Comparison of ENCODE assay signal across 9 cellular contexts in genomic region chr19:38223617-38224013, GRCh38. TPM values are rescaled to one million over a fixed set of nuclear protein-coding genes. Genes with fewer than 3 reads are reported as not detected.
DNase-seq lines count a peak whose midpoint lies in the region; ATAC-seq, FAIRE-seq and TF ChIP-seq lines count a peak whose summit lies in the region.
"Had no signal": no experiment of that assay in that cellular context is flagged by ENCODE, and none has a peak within 500 bp of the region (broad histone marks: within the 10 kb centered on the region; RNA-seq: fewer than 3 reads in every experiment).

No MANE protein-coding gene starts in this region.

- H3K4me1 ChIP-seq in OCI-LY7 (ENCODE audit: insufficient read depth, low read length, poor library complexity, severe bottlenecking) (peaks cover 21% of the 10 kb centered on the region), H1 (replicated peaks in 1 of 4; ENCODE audit: control insufficient read depth in 3 of 4, insufficient read depth in 4 of 4, low read length in 3 of 4) (peaks cover 6 to 17% (median 14%) of the 10 kb centered on the region in 4 experiments), thyroid gland (peaks cover 11 to 14% of the 10 kb centered on the region in 2 donors)

- H3K27ac ChIP-seq in OCI-LY7 (ENCODE audit: low read depth, low read length, poor library complexity, severe bottlenecking) (no peak overlapping the region), H1 (ENCODE audit: low read depth, low read length) (no peak overlapping the region), thyroid gland (no peak overlapping the region)

- DNase-seq in GM06990 (ENCODE audit: extremely low read depth, insufficient read length), result no peak
- no peak for DNase-seq in OCI-LY7 (ENCODE audit: low spot score)
- DNase-seq in H1 (ENCODE audit: low read depth in 1 of 2, low spot score in 2 of 2), result no peak
- no peak for DNase-seq in retinal pigment epithelial cell (ENCODE audit: low read depth)
- DNase-seq in T-helper 9 cell, result no peak
- DNase-seq in OCI-M1 (lab: John Stamatoyannopoulos, UW), result no peak
- no peak for DNase-seq in thyroid gland

- no peak overlapping the region for H3K56ac ChIP-seq in H1 (replicated peaks; ENCODE audit: insufficient read length, low read depth, low read length)

- peaks cover 10% of the 10 kb centered on the region for H3K23me2 ChIP-seq in H1 (ENCODE audit: low read depth, low read length)

- no peak overlapping the region for H3K14ac ChIP-seq in H1 (ENCODE audit: insufficient read length)

- H2BK12ac ChIP-seq in H1 (ENCODE audit: low read depth, low read length), result no peak overlapping the region

- no peak overlapping the region for H4K8ac ChIP-seq in H1 (ENCODE audit: extremely low read depth, insufficient read depth, low read length)

- WGBS in H1 (ENCODE audit: extremely low coverage in 1 of 2, insufficient coverage in 1 of 2, insufficient read length in 1 of 2, insufficient replicate concordance in 2 of 2, low coverage in 1 of 2, low lambda C conversion rate in 2 of 2, missing lambda C conversion rate in 1 of 2), 2 experiments, result 50% methylated on average over 3 of the region's 13 CpGs; no CpG with 5 or more reads in 1 of the 2 experiments
- 10 to 35% methylated on average over 4 to 13 of the region's 13 CpGs for WGBS in thyroid gland, 2 donors

- POLR2A ChIA-PET in OCI-LY7 (lab: Charles Lee) (no interaction called here), H1 (lab: Charles Lee; ENCODE audit: partially characterized antibody) (no interaction called here)

- no peak for FAIRE-seq in H1 (lab: Jason Lieb, UNC)

- TF ChIP-seq EP300 in H1 (IDR thresholded peaks at IDR 0.05; ENCODE audit: borderline replicate concordance in 1 of 2, low read depth in 2 of 2, low read length in 2 of 2), result no peak

- peak overlapping the region; percentile 77 for H2AFZ ChIP-seq in OCI-LY7 (ENCODE audit: low read length)
- no peak overlapping the region for H2AFZ ChIP-seq in H1 (ENCODE audit: low read length)

- intact Hi-C loops in OCI-LY7 (cut with micrococcal nuclease; ENCODE audit: unreplicated experiment) (loop anchor here (1.0 to 10.0 kb wide), 3 partner anchors 81 to 321 kb away; no protein-coding TSS in a partner anchor), thyroid gland (cut with DNase I) (no loop called here)

- H3K36me3 ChIP-seq in GM06990 (ENCODE audit: control insufficient read depth, insufficient read depth, low read length), result no peaks in the 10 kb centered on the region
- no peaks in the 10 kb centered on the region for H3K36me3 ChIP-seq in OCI-LY7 (ENCODE audit: insufficient read depth, low read length)
- no peaks in the 10 kb centered on the region for H3K36me3 ChIP-seq in H1 (ENCODE audit: control insufficient read depth in 2 of 4, insufficient read depth in 4 of 4, low read length in 3 of 4)
- H3K36me3 ChIP-seq in thyroid gland, result no peaks in the 10 kb centered on the region

- no peak overlapping the region for H2AK5ac ChIP-seq in H1 (ENCODE audit: low read depth, low read length)

- H3K4me3 ChIP-seq in GM06990 (replicated peaks; ENCODE audit: low read depth, low read length) (peak overlapping the region; percentile 73), OCI-LY7 (ENCODE audit: low read depth, low read length, poor library complexity, severe bottlenecking) (peak overlapping the region; percentile 76), H1 (ENCODE audit: extremely low read depth in 1 of 4, insufficient read depth in 2 of 4, low read depth in 3 of 4, low read length in 4 of 4) (peak overlapping the region; percentile 44 to 74 (median 52)), retinal pigment epithelial cell (ENCODE audit: low read length) (peak overlapping the region; percentile 62), thyroid gland (replicated peaks in 1 of 3) (peak overlapping the region in 1 of 3 donors; percentile 19)

- H3K9ac ChIP-seq in H1 (replicated peaks in 1 of 4; ENCODE audit: extremely low read depth in 1 of 4, low read depth in 3 of 4, low read length in 3 of 4), result no peak overlapping the region

- TF ChIP-seq POLR2A in H1 (IDR thresholded peaks at IDR 0.05; ENCODE audit: control extremely low read depth in 1 of 2, low read depth in 2 of 2, low read length in 2 of 2) (no peak), thyroid gland (IDR thresholded peaks at IDR 0.05) (no peak)

- H3K9me3 ChIP-seq in OCI-LY7 (ENCODE audit: low read length) (no peaks in the 10 kb centered on the region), H1 (ENCODE audit: insufficient read depth in 2 of 2, low read depth in 1 of 2, low read length in 1 of 2) (no peaks in the 10 kb centered on the region), thyroid gland (no peaks in the 10 kb centered on the region)

- H3K27me3 ChIP-seq in GM06990 (replicated peaks; ENCODE audit: control insufficient read depth, insufficient read depth, low read length) (no peaks in the 10 kb centered on the region; the same call in 1 of the 2 replicates), H1 (replicated peaks in 1 of 4; ENCODE audit: control insufficient read depth in 3 of 4, extremely low read depth in 1 of 4, insufficient read depth in 3 of 4, low read length in 3 of 4) (peaks cover 0 to 5% (median 4%) of the 10 kb centered on the region in 4 experiments; a peak in 2 of 7 replicates), thyroid gland (peaks cover 32% of the 10 kb centered on the region)

- no peak overlapping the region for H3K23ac ChIP-seq in H1 (ENCODE audit: insufficient read length)

- H3K4me2 ChIP-seq in OCI-LY7 (ENCODE audit: low read length) (peak overlapping the region; percentile 74), H1 (ENCODE audit: insufficient read depth in 1 of 2, low read depth in 2 of 2, low read length in 2 of 2) (peak overlapping the region; percentile 78 to 80)

- H4K5ac ChIP-seq in H1 (ENCODE audit: insufficient read length, low read depth, low read length), result no peak overlapping the region

- H3K79me1 ChIP-seq in H1 (ENCODE audit: low read depth, low read length), result peaks cover 4% of the 10 kb centered on the region

- no peak for TF ChIP-seq RAD21 in H1 (IDR thresholded peaks at IDR 0.05 in 1 of 2, conservative IDR thresholded peaks at IDR 0.05 in 1 of 2; ENCODE audit: low read depth in 2 of 2, low read length in 2 of 2)

- no peak for ATAC-seq in activated CD4-positive, CD25-positive, alpha-beta regulatory T cell treated with anti-CD3 and anti-CD28 coated beads, Interleukin-2, amount 50 U/mL, for 24 hours

- no peak overlapping the region for H4K91ac ChIP-seq in H1 (replicated peaks; ENCODE audit: insufficient read length, low read length)

- H4K20me1 ChIP-seq in OCI-LY7 (ENCODE audit: insufficient read depth, low read length) (no peaks in the 10 kb centered on the region), H1 (replicated peaks in 1 of 2; ENCODE audit: control insufficient read depth in 1 of 2, insufficient read depth in 2 of 2, low read length in 2 of 2) (peaks cover 0 to 5% of the 10 kb centered on the region in 2 experiments)

- BruUV-seq in OCI-LY7 (replicated peaks; lab: Mats Ljungman, UMichigan), result no TSS peak

- no peaks in the 10 kb centered on the region for H3K9me2 ChIP-seq in OCI-LY7 (ENCODE audit: insufficient read depth, low read length)

- no peak for TF ChIP-seq CTCF in GM06990 (IDR thresholded peaks at IDR 0.05; ENCODE audit: insufficient read depth, low read length, poor library complexity, severe bottlenecking)
- TF ChIP-seq CTCF in OCI-LY7 (conservative IDR thresholded peaks at IDR 0.05; ENCODE audit: low read length), result no peak
- TF ChIP-seq CTCF in H1 (IDR thresholded peaks at IDR 0.05; ENCODE audit: control extremely low read depth in 1 of 3, insufficient read depth in 1 of 3, low read depth in 1 of 3, low read length in 3 of 3), result no peak
- no peak for TF ChIP-seq CTCF in retinal pigment epithelial cell (conservative IDR thresholded peaks at IDR 0.05; ENCODE audit: low read depth, low read length)
- TF ChIP-seq CTCF in thyroid gland (IDR thresholded peaks at IDR 0.05), result no peak

- H2BK120ac ChIP-seq in H1 (replicated peaks; ENCODE audit: low read depth, low read length), result no peak overlapping the region

- no peak overlapping the region for H2BK5ac ChIP-seq in H1 (ENCODE audit: low read depth, low read length)

- no peak overlapping the region; the same call in 1 of the 2 replicates for H2BK15ac ChIP-seq in H1 (ENCODE audit: low read length)

- no peak overlapping the region for H3K4ac ChIP-seq in H1 (replicated peaks; ENCODE audit: insufficient read length, low read depth, low read length)

- H2BK20ac ChIP-seq in H1 (ENCODE audit: low read length), result no peak overlapping the region

- CTCF ChIA-PET in OCI-LY7 (lab: Charles Lee; ENCODE audit: unreplicated experiment) (no interaction called here), H1 (lab: Charles Lee; ENCODE audit: partially characterized antibody) (no interaction called here)

- H3K18ac ChIP-seq in H1 (ENCODE audit: extremely low read depth, low read length), result no peak overlapping the region

- H3K79me2 ChIP-seq in OCI-LY7 (ENCODE audit: insufficient read depth, low read depth, low read length), result no peaks in the 10 kb centered on the region
- peaks cover 0 to 7% of the 10 kb centered on the region in 2 experiments; a peak in 2 of 4 replicates for H3K79me2 ChIP-seq in H1 (ENCODE audit: control insufficient read depth in 1 of 2, insufficient read depth in 2 of 2, low read length in 2 of 2)

RNA-seq across cellular contexts. Expression of gene DPF1, which starts 0.4 kb away (rescaled TPM):
- 6.5 and 7.6 TPM in 2 replicates for total RNA-seq in OCI-LY7 (2014; rRNA removed; shearing (Covaris generic))
- total RNA-seq in OCI-LY7 (2022) (11.3 and 11.4 TPM in 2 replicates), thyroid gland (not detected)
- 15.2 and 15.6 TPM in 2 replicates for total RNA-seq in H1 (2021; fragmentation: NEBNext Ultra II Directional; extraction: Animal tissue kit (Norgen Biotek cat#: 25700))
- 12.9 and 20.9 TPM in 2 replicates for polyA plus RNA-seq in H1 (2011; rRNA removed)
- polyA plus RNA-seq in H1 (2011; cell fraction: cytosol; rRNA removed), result 12.4 TPM
- polyA plus RNA-seq in H1 (2011; cell fraction: nucleus; rRNA removed), result 20.0 TPM
- polyA plus RNA-seq in H1 (2012, experiment 1 of 2), result 5.4 to 11.2 TPM (median 10.0 TPM) in 4 replicates
- polyA plus RNA-seq in H1 (2012, experiment 2 of 2), result 7.2 TPM
- 5.0 TPM for polyA plus RNA-seq in H1 (2013, experiment 1 of 2)
- polyA plus RNA-seq in H1 (2013, experiment 2 of 2), result 5.9 TPM
- polyA minus RNA-seq in H1 (2011; rRNA and poly(A)+ RNA removed), result 3.9 and 5.9 TPM in 2 replicates
- 7.3 TPM for polyA minus RNA-seq in H1 (2011; cell fraction: cytosol; rRNA and poly(A)+ RNA removed)
- 5.0 TPM for polyA minus RNA-seq in H1 (2011; cell fraction: nucleus; rRNA and poly(A)+ RNA removed)
- total RNA-seq: mononuclear cell had no signal

RNA-seq across cellular contexts. Expression of gene PPP1R14A, which starts 32.6 kb away (rescaled TPM):
- not detected in 2 replicates for total RNA-seq in OCI-LY7 (2014; rRNA removed; shearing (Covaris generic))
- not detected in 2 replicates for total RNA-seq in OCI-LY7 (2022)
- total RNA-seq in H1 (2021; fragmentation: NEBNext Ultra II Directional; extraction: Animal tissue kit (Norgen Biotek cat#: 25700)), result 21.8 and 26.3 TPM in 2 replicates
- polyA plus RNA-seq in H1 (2011; rRNA removed), result 13.6 and 20.7 TPM in 2 replicates
- polyA plus RNA-seq in H1 (2011; cell fraction: cytosol; rRNA removed), result 22.7 TPM
- polyA plus RNA-seq in H1 (2011; cell fraction: nucleus; rRNA removed), result 12.6 TPM
- polyA plus RNA-seq in H1 (2012, experiment 1 of 2), result 8.5 to 22.2 TPM (median 17.5 TPM) in 4 replicates
- 11.4 TPM for polyA plus RNA-seq in H1 (2012, experiment 2 of 2)
- 26.7 TPM for polyA plus RNA-seq in H1 (2013, experiment 1 of 2)
- 25.6 TPM for polyA plus RNA-seq in H1 (2013, experiment 2 of 2)
- 0.27 and 0.82 TPM in 2 replicates for polyA minus RNA-seq in H1 (2011; rRNA and poly(A)+ RNA removed)
- polyA minus RNA-seq in H1 (2011; cell fraction: cytosol; rRNA and poly(A)+ RNA removed), result 8.8 TPM
- 5.5 TPM for polyA minus RNA-seq in H1 (2011; cell fraction: nucleus; rRNA and poly(A)+ RNA removed)
- total RNA-seq in thyroid gland, result 10 to 100 TPM in 1 of 4 donors, 1 to 10 TPM in 3; 2.8 to 11.9 (median 4.3) TPM

RNA-seq across cellular contexts. Expression of gene SPINT2, which starts 40.8 kb away (rescaled TPM):
- total RNA-seq in OCI-LY7 (2014; rRNA removed; shearing (Covaris generic)), result 36.7 and 59.5 TPM in 2 replicates
- total RNA-seq in OCI-LY7 (2022) (77.2 and 82.2 TPM in 2 replicates), thyroid gland (1,000 to 10,000 TPM in 1 of 4 donors, 100 to 1,000 TPM in 3; 424 to 1,529 (median 712) TPM)
- 296 and 303 TPM in 2 replicates for total RNA-seq in H1 (2021; fragmentation: NEBNext Ultra II Directional; extraction: Animal tissue kit (Norgen Biotek cat#: 25700))
- polyA plus RNA-seq in H1 (2011; rRNA removed), result 294 and 376 TPM in 2 replicates
- 293 TPM for polyA plus RNA-seq in H1 (2011; cell fraction: cytosol; rRNA removed)
- 296 TPM for polyA plus RNA-seq in H1 (2011; cell fraction: nucleus; rRNA removed)
- 239 to 303 TPM (median 281 TPM) in 4 replicates for polyA plus RNA-seq in H1 (2012, experiment 1 of 2)
- polyA plus RNA-seq in H1 (2012, experiment 2 of 2), result 299 TPM
- polyA plus RNA-seq in H1 (2013, experiment 1 of 2), result 265 TPM
- polyA plus RNA-seq in H1 (2013, experiment 2 of 2), result 292 TPM
- polyA minus RNA-seq in H1 (2011; rRNA and poly(A)+ RNA removed), result 139 and 147 TPM in 2 replicates
- 139 TPM for polyA minus RNA-seq in H1 (2011; cell fraction: cytosol; rRNA and poly(A)+ RNA removed)
- 76.6 TPM for polyA minus RNA-seq in H1 (2011; cell fraction: nucleus; rRNA and poly(A)+ RNA removed)

Comparison
In these comparisons a context has a peak if more than half of its experiments do, and no peak if none do; other contexts are left out.
1. RNA of gene DPF1, which starts 0.4 kb away (total RNA-seq): 15.2 to 15.6 TPM in H1 and 6.5 to 11.4 TPM in OCI-LY7; not detected in thyroid gland; every median in the first group is over 4 times any median in the second.